8 cellular contexts compared by ENCODE assay signal in the genomic region with DNA sequence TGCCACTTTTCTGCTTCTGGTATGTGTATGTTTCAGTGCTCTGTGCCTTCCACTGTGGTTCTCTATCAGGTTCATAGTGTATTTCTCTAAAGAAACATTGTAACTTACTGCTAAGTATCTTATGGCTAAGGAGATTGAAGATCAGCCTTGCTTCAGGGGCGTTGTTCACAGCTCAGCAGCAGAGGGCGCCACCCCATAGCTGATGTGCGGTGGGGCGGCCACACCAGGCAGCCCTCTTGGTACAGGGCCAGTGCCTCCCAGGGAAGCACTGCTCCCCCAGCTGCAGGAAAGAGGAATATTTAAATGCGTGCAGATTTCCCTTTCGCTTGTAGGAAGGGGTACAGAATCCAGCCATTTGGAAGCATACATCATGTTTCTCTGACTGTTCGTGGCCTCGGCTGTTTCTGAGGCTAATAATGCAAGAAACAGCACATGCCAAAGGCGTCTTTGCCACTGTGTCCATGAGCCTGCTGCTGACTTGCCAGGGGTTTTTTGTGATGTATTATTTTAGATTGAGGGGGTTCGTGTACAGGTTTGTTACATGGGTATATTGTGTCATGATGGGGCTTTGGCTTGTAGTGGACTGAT.
DNase-seq lines count a peak whose midpoint lies in the region; ATAC-seq and TF ChIP-seq lines count a peak whose summit lies in the region.
"Not testable (repeated sequence)": the region's sequence is repeated elsewhere in the genome, so short reads cannot be mapped to it uniquely, and the experiment has no call there.

No MANE protein-coding gene starts in this region.

- not testable (repeated sequence) for H3K4me2 ChIP-seq in OCI-LY3 (ENCODE audit: low read length)

- peaks cover 31% of the 10 kb centered on the region for H3K27me3 Mint-ChIP-seq in activated CD4-positive, alpha-beta memory T cell treated with anti-CD3 and anti-CD28 coated beads, Interleukin-2, amount 10 ng/mL, durations not matched to agents 7 days and 5 days
- H3K27me3 Mint-ChIP-seq in chondrocyte (ENCODE audit: low read depth) = not testable (repeated sequence)

- H3K36me3 ChIP-seq in OCI-LY3 (replicated peaks; ENCODE audit: low read depth, low read length) = not testable (repeated sequence)

- H4K20me1 ChIP-seq in OCI-LY3 (ENCODE audit: insufficient read depth, low read length) = not testable (repeated sequence)

- not testable (repeated sequence) for H3K27me3 ChIP-seq in OCI-LY3 (ENCODE audit: low read depth, low read length)

- not testable (repeated sequence) for H3K9ac ChIP-seq in OCI-LY3 (ENCODE audit: low read length)

- not testable (repeated sequence) for H3K27ac Mint-ChIP-seq in activated CD4-positive, alpha-beta memory T cell treated with anti-CD3 and anti-CD28 coated beads, Interleukin-2, amount 10 ng/mL, durations not matched to agents 7 days and 5 days; chondrocyte (ENCODE audit: unreplicated experiment)

- not testable (repeated sequence) for H3K79me2 ChIP-seq in OCI-LY3 (ENCODE audit: low read length)

- CTCF ChIA-PET in activated CD4-positive, alpha-beta memory T cell treated with anti-CD3 and anti-CD28 coated beads, Interleukin-2, amount 10 ng/mL, durations not matched to agents 7 days and 5 days (lab: Charles Lee) = interaction anchor here (0.7 to 2.4 kb wide), 4 partner anchors 116 to 170 kb away, joined by 3 to 14 read pairs (median 4); a partner anchor contains a TSS

- not testable (repeated sequence) for H3K4me3 Mint-ChIP-seq in activated CD4-positive, alpha-beta memory T cell treated with anti-CD3 and anti-CD28 coated beads, Interleukin-2, amount 10 ng/mL, durations not matched to agents 7 days and 5 days; chondrocyte (ENCODE audit: unreplicated experiment)

- not testable (repeated sequence) for H3K27ac ChIP-seq in OCI-LY3 (ENCODE audit: low read length)

- TF ChIP-seq CTCF in OCI-LY3 (IDR thresholded peaks at IDR 0.05; ENCODE audit: low read depth, low read length) (peak; percentile 45), chondrocyte (IDR thresholded peaks at IDR 0.05) (peak; percentile 87)

- not testable (repeated sequence) for H3K9me3 ChIP-seq in OCI-LY3 (ENCODE audit: insufficient read depth, low read length)

- H3K4me1 Mint-ChIP-seq in activated CD4-positive, alpha-beta memory T cell treated with anti-CD3 and anti-CD28 coated beads, Interleukin-2, amount 10 ng/mL, durations not matched to agents 7 days and 5 days = peaks cover 13% of the 10 kb centered on the region
- H3K4me1 Mint-ChIP-seq in chondrocyte (ENCODE audit: low read depth) = peaks cover 13% of the 10 kb centered on the region

- peak; percentile 41 for ATAC-seq in GM18502 (IDR thresholded peaks at IDR 0.05; ENCODE audit: poor library complexity, unreplicated experiment)

- H3K36me3 Mint-ChIP-seq in activated CD4-positive, alpha-beta memory T cell treated with anti-CD3 and anti-CD28 coated beads, Interleukin-2, amount 10 ng/mL, durations not matched to agents 7 days and 5 days (ENCODE audit: low read depth); chondrocyte (ENCODE audit: low read depth): not testable (repeated sequence)

- not testable (repeated sequence) for H3K9me3 Mint-ChIP-seq in activated CD4-positive, alpha-beta memory T cell treated with anti-CD3 and anti-CD28 coated beads, Interleukin-2, amount 10 ng/mL, durations not matched to agents 7 days and 5 days; chondrocyte (ENCODE audit: low read depth)

- not testable (repeated sequence) for H2AFZ ChIP-seq in OCI-LY3 (ENCODE audit: low read depth, low read length)

- DNase-seq in A172 (ENCODE audit: low spot score) (peak; percentile 67), LHCN-M2 (ENCODE audit: low read depth) (peak; percentile 58), islet precursor cell (peak; percentile 87), smooth muscle cell of the brain vasculature (ENCODE audit: low read depth, low spot score) (peak; percentile 41)
- peak; percentile 75 for DNase-seq in activated CD4-positive, alpha-beta memory T cell treated with anti-CD3 and anti-CD28 coated beads, Interleukin-2, amount 10 ng/mL, durations not matched to agents 7 days and 5 days
- not testable (repeated sequence) for DNase-seq in chondrocyte (ENCODE audit: low spot score)

- H3K4me3 ChIP-seq in OCI-LY3 (ENCODE audit: low read length) = not testable (repeated sequence)

- peaks cover 17% of the 10 kb centered on the region for H3K4me1 ChIP-seq in OCI-LY3 (ENCODE audit: low read length)

- POLR2A ChIA-PET in activated CD4-positive, alpha-beta memory T cell treated with anti-CD3 and anti-CD28 coated beads, Interleukin-2, amount 10 ng/mL, durations not matched to agents 7 days and 5 days (lab: Charles Lee) = not testable (repeated sequence)
